In genomic region chr1:35718492-35719336, GRCh38 we compare ENCODE assay signal across 8 cellular contexts. TPM values are rescaled to one million over a fixed set of nuclear protein-coding genes. Genes with fewer than 3 reads are reported as not detected.
DNase-seq lines count a peak whose midpoint lies in the region; ATAC-seq and TF ChIP-seq lines count a peak whose summit lies in the region.

C1orf216 (minus strand) TSS chr1:35718884; CDS start chr1:35716321, 2,563 bp downstream.

- no peaks in the 10 kb centered on the region for H3K27me3 ChIP-seq in BLaER1
- H3K27me3 ChIP-seq in psoas muscle (ENCODE audit: insufficient read depth in 3 of 3, low read length in 2 of 3) = no peaks in the 10 kb centered on the region

- H3K4me1 ChIP-seq in BLaER1 = peaks cover 44% of the 10 kb centered on the region
- peaks cover 25% of the 10 kb centered on the region for H3K4me1 ChIP-seq in psoas muscle

- intact Hi-C loops in left cardiac atrium (cut with DNase I) = no loop called here
- intact Hi-C loops in psoas muscle (cut with DNase I) = loop anchor here (2.0 to 10.0 kb wide), 3 partner anchors 74 to 146 kb away; partner anchors contain the start of genes PSMB2 (in 2 of the 2) and TFAP2E (in 1 of the 2)

- peaks cover 4% of the 10 kb centered on the region; the same call in 1 of the 2 replicates for H4K20me1 ChIP-seq in BLaER1

- peak; percentile 63 for ATAC-seq in GM19324 (IDR thresholded peaks at IDR 0.05; ENCODE audit: low FRiP score, unreplicated experiment)
- peak; percentile 94 for ATAC-seq in left cardiac atrium
- peak; percentile 90 to 96 (median 94) for ATAC-seq in psoas muscle

- peak within 1 kb of the TSS; percentile 88 for H3K27ac ChIP-seq in BLaER1
- H3K27ac ChIP-seq in psoas muscle = peak within 1 kb of the TSS; percentile 86

- H3K4me3 ChIP-seq in BLaER1 = peak within 1 kb of the TSS; percentile 88
- peak within 1 kb of the TSS; percentile 97 for H3K4me3 ChIP-seq in psoas muscle

- DNase-seq in HuH-7.5 (ENCODE audit: low spot score) (peak; percentile 46), T-helper 2 cell (peak; percentile 38 to 84 (median 65)), amniotic epithelial cell (ENCODE audit: low read depth) (peak; percentile 77), left cardiac atrium (peak; percentile 80), psoas muscle (peak; percentile 80 to 84), ureter (ENCODE audit: low spot score) (peak; percentile 60)

- H3K9me3 ChIP-seq in BLaER1 (no peaks in the 10 kb centered on the region), psoas muscle (no peaks in the 10 kb centered on the region)

- H3K4me2 ChIP-seq in BLaER1 = peak within 1 kb of the TSS; percentile 93

- peak within 1 kb of the TSS; percentile 87 for H3K9ac ChIP-seq in BLaER1

- TF ChIP-seq CTCF in psoas muscle (IDR thresholded peaks at IDR 0.05) = no peak

- H3K36me3 ChIP-seq in BLaER1 (peaks cover 27% of the 10 kb centered on the region), psoas muscle (ENCODE audit: insufficient read depth in 1 of 2, low read depth in 1 of 2) (peaks cover 0 to 19% of the 10 kb centered on the region in 2 donors)

- 1% methylated on average over 61 to 76 of the region's 76 CpGs for WGBS in psoas muscle, 3 donors

RNA-seq across cellular contexts. Expression of gene C1orf216, which starts in this region (rescaled TPM):
- 10 to 100 TPM; 12.9 to 15.0 TPM for total RNA-seq in left cardiac atrium
- 10 to 100 TPM; 11.4 to 16.1 (median 14.1) TPM for total RNA-seq in psoas muscle
- polyA plus RNA-seq in psoas muscle = 10 to 100 TPM in 2 of 3 donors, 1 to 10 TPM in 1; 8.8 to 24.2 (median 21.1) TPM
- 5.4 TPM for total RNA-seq in ureter

Comparison
In these comparisons a context has a peak if more than half of its experiments do, and no peak if none do; other contexts are left out.
1. Peak in every context shown above with its lines: DNase-seq, ATAC-seq, H3K4me3 ChIP-seq and H3K27ac ChIP-seq.
2. intact Hi-C loops: an anchor here in psoas muscle (2.0 to 10.0 kb wide); none called in left cardiac atrium.